26 cellular contexts compared by ENCODE assay signal in the genomic region with DNA sequence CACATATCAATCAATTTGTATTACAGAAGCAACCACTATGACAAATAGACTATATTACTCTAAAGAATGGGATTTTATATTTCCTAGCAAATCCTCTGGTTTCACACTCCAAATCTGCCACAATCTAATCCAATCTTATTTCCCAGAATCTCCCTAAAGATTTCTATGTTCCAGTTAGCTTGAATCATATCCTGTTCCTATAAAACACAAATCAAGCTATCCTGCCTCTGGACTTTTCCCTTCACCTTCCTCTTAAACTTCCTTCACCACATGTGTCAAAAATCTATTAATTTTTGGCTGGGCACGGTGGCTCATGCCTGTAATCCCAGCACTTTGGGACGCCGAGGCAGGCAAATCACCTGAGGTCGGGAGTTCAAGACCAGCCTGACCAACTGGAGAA.
"Had no signal": no experiment of that assay in that cellular context is flagged by ENCODE, and none has a peak within 500 bp of the region (broad histone marks: within the 10 kb centered on the region; RNA-seq: fewer than 3 reads in every experiment).

No MANE protein-coding gene starts in this region.

- H3K27me3 Mint-ChIP-seq: activated naive CD8-positive, alpha-beta T cell treated with anti-CD3 and anti-CD28 coated beads, Interleukin-2, amount 10 ng/mL, durations not matched to agents 7 days and 5 days had no signal

- DNase-seq: activated CD4-positive, alpha-beta T cell treated with anti-CD3 and anti-CD28 coated beads for 48 hours; activated CD4-positive, alpha-beta T cell treated with anti-CD3 and anti-CD28 coated beads, Interleukin-2, amount 50 U/mL, for 4 hours; activated CD4-positive, CD25-positive, alpha-beta regulatory T cell treated with anti-CD3 and anti-CD28 coated beads, Interleukin-2, amount 50 U/mL, for 72 hours; activated CD8-positive, alpha-beta memory T cell treated with anti-CD3 and anti-CD28 coated beads, Interleukin-2, amount 50 U/mL, for 48 hours; activated CD8-positive, alpha-beta T cell treated with anti-CD3 and anti-CD28 coated beads, Interleukin-2, amount 10 ng/mL, durations not matched to agents 7 days and 5 days; activated naive CD4-positive, alpha-beta T cell treated with anti-CD3 and anti-CD28 coated beads, Interleukin-2, amount 50 U/mL, for 16 hours; activated naive CD8-positive, alpha-beta T cell treated with anti-CD3 and anti-CD28 coated beads, Interleukin-2, amount 10 ng/mL, durations not matched to agents 7 days and 5 days; activated T-cell treated with anti-CD3 and anti-CD28 coated beads, Interleukin-2, amount 50 U/mL, for 1 hour; adrenal gland; anterior cingulate cortex; caudate nucleus; KBM-7; NCI-H1092; NCI-H1417 treated with DMSO at 0.1 percent for 48 hours; NCI-H1694; NCI-H2029; NCI-H2107; NCI-H2171 treated with DMSO at 0.1 percent for 48 hours; NCI-H226; NCI-H510A; NCI-H526 treated with DMSO at 0.1 percent for 48 hours; NCI-H82; NK-92 treated with Interleukin-12 subunit alpha and Interleukin-12 subunit beta, amount 100 ng/mL, for 24 hours; SHP77 treated with DMSO at 0.1 percent for 48 hours had no signal

- H3K4me3 Mint-ChIP-seq: activated CD8-positive, alpha-beta T cell treated with anti-CD3 and anti-CD28 coated beads, Interleukin-2, amount 10 ng/mL, durations not matched to agents 7 days and 5 days; activated naive CD8-positive, alpha-beta T cell treated with anti-CD3 and anti-CD28 coated beads, Interleukin-2, amount 10 ng/mL, durations not matched to agents 7 days and 5 days; T-helper 1 cell treated with Interleukin-12 subunit alpha and Interleukin-12 subunit beta and Interleukin-4 antibody, amounts not matched to agents 30 μg/mL and 1 μg/mL, for 36 hours had no signal

- H3K9me3 Mint-ChIP-seq: activated naive CD8-positive, alpha-beta T cell treated with anti-CD3 and anti-CD28 coated beads, Interleukin-2, amount 10 ng/mL, durations not matched to agents 7 days and 5 days; T-helper 1 cell treated with Interleukin-12 subunit alpha and Interleukin-12 subunit beta and Interleukin-4 antibody, amounts not matched to agents 30 μg/mL and 1 μg/mL, for 36 hours had no signal

- ATAC-seq: activated CD8-positive, alpha-beta T cell treated with anti-CD3 and anti-CD28 coated beads, Interleukin-2, amount 10 ng/mL, durations not matched to agents 7 days and 5 days had no signal

- H3K27ac Mint-ChIP-seq: activated CD8-positive, alpha-beta T cell treated with anti-CD3 and anti-CD28 coated beads, Interleukin-2, amount 10 ng/mL, durations not matched to agents 7 days and 5 days; activated naive CD8-positive, alpha-beta T cell treated with anti-CD3 and anti-CD28 coated beads, Interleukin-2, amount 10 ng/mL, durations not matched to agents 7 days and 5 days; T-helper 1 cell treated with Interleukin-12 subunit alpha and Interleukin-12 subunit beta and Interleukin-4 antibody, amounts not matched to agents 30 μg/mL and 1 μg/mL, for 36 hours had no signal

- FAIRE-seq: RCC 7860 had no signal

- H3K4me3 ChIP-seq: adrenal gland had no signal

- H3K36me3 ChIP-seq: adrenal gland had no signal

- H3K9me3 ChIP-seq: adrenal gland had no signal

- H3K27ac ChIP-seq: adrenal gland had no signal

- H3K27me3 ChIP-seq: adrenal gland had no signal
